Comparison of ENCODE assay signal across 14 cellular contexts in genomic region chr4:73172166-73172565, GRCh38.
"Had no signal": no experiment of that assay in that cellular context is flagged by ENCODE, and none has a peak within 500 bp of the region (broad histone marks: within the 10 kb centered on the region; RNA-seq: fewer than 3 reads in every experiment).

No MANE protein-coding gene starts in this region.

- H3K4me3 ChIP-seq: gastrocnemius medialis, left lung, sigmoid colon, SK-N-MC, testis, upper lobe of right lung had no signal

- H3K4me3 Mint-ChIP-seq: activated CD4-positive, alpha-beta memory T cell treated with anti-CD3 and anti-CD28 coated beads, Interleukin-2, amount 10 ng/mL, durations not matched to agents 7 days and 5 days; dendritic cell treated with granulocyte-macrophage colony-stimulating factor and Interleukin-4, amounts not matched to agents 40 ng/mL and 50 ng/mL, for 4 days; T-cell had no signal

- H3K27me3 Mint-ChIP-seq: activated CD4-positive, alpha-beta memory T cell treated with anti-CD3 and anti-CD28 coated beads, Interleukin-2, amount 10 ng/mL, durations not matched to agents 7 days and 5 days; dendritic cell treated with granulocyte-macrophage colony-stimulating factor and Interleukin-4, amounts not matched to agents 40 ng/mL and 50 ng/mL, for 4 days; T-cell had no signal

- H3K27ac Mint-ChIP-seq: activated CD4-positive, alpha-beta memory T cell treated with anti-CD3 and anti-CD28 coated beads, Interleukin-2, amount 10 ng/mL, durations not matched to agents 7 days and 5 days; dendritic cell treated with granulocyte-macrophage colony-stimulating factor and Interleukin-4, amounts not matched to agents 40 ng/mL and 50 ng/mL, for 4 days; T-cell had no signal

- DNase-seq: activated CD4-positive, alpha-beta memory T cell treated with anti-CD3 and anti-CD28 coated beads, Interleukin-2, amount 10 ng/mL, durations not matched to agents 7 days and 5 days; activated effector memory CD4-positive, alpha-beta T cell treated with Interleukin-2 at 50 U/mL for 16 hours; gastrocnemius medialis; left lung; sigmoid colon; stimulated activated CD4-positive, alpha-beta T cell treated with anti-CD3 and anti-CD28 coated beads, Interleukin-2, amount 100 ng/mL, for 24 hours; stimulated activated naive CD4-positive, alpha-beta T cell; T-cell; T1000; testis; upper lobe of right lung had no signal

- ATAC-seq: esophagus mucosa, gastrocnemius medialis, left lung, T-cell, upper lobe of right lung had no signal
